ENCODE assay signal across 16 cellular contexts in genomic region chr10:89789188-89789587, GRCh38.
DNase-seq lines count a peak whose midpoint lies in the region; ATAC-seq, FAIRE-seq and TF ChIP-seq lines count a peak whose summit lies in the region.
"Had no signal": no experiment of that assay in that cellular context is flagged by ENCODE, and none has a peak within 500 bp of the region (broad histone marks: within the 10 kb centered on the region; RNA-seq: fewer than 3 reads in every experiment).

No MANE protein-coding gene starts in this region.

- TF ChIP-seq POLR2A in GM12891 (IDR thresholded peaks at IDR 0.05; ENCODE audit: low read depth, low read length) = no peak

- H3K4me1 ChIP-seq in colonic mucosa = no peaks in the 10 kb centered on the region
- H3K4me1 ChIP-seq: SJCRH30 had no signal

- no peaks in the 10 kb centered on the region for H3K36me3 Mint-ChIP-seq in activated naive CD4-positive, alpha-beta T cell treated with anti-CD3 and anti-CD28 coated beads, Interleukin-2, amount 50 U/mL, for 72 hours
- H3K36me3 Mint-ChIP-seq in activated naive CD8-positive, alpha-beta T cell treated with anti-CD3 and anti-CD28 coated beads, Interleukin-2, amount 50 U/mL, for 24 hours (ENCODE audit: low read depth) = no peaks in the 10 kb centered on the region

- H3K4me3 ChIP-seq in colonic mucosa = no peak overlapping the region
- H3K4me3 ChIP-seq: GM12878, GM23338, SJCRH30 had no signal

- TF ChIP-seq CTCF in colonic mucosa (IDR thresholded peaks at IDR 0.05) = no peak

- H3K9ac ChIP-seq in colonic mucosa (ENCODE audit: low read depth in 2 of 2, low read length in 2 of 2) = no peak overlapping the region

- H3K4me1 Mint-ChIP-seq in activated naive CD8-positive, alpha-beta T cell treated with anti-CD3 and anti-CD28 coated beads, Interleukin-2, amount 50 U/mL, for 24 hours = no peaks in the 10 kb centered on the region

- DNase-seq in activated naive CD4-positive, alpha-beta T cell treated with anti-CD3 and anti-CD28 coated beads, Interleukin-2, amount 50 U/mL, for 72 hours (ENCODE audit: low spot score in 2 of 2) = no peak
- DNase-seq in activated naive CD4-positive, alpha-beta T cell treated with anti-CD3 and anti-CD28 coated beads, Interleukin-2, amount 50 U/mL, for 16 hours = no peak
- DNase-seq in GM12891 (ENCODE audit: insufficient read length, low spot score) (no peak), NCI-H526 treated with DMSO at 0.1 percent for 48 hours (lab: John Stamatoyannopoulos, UW) (no peak), colonic mucosa (no peak), GM03348 (ENCODE audit: low spot score) (no peak)
- DNase-seq in activated naive CD8-positive, alpha-beta T cell treated with anti-CD3 and anti-CD28 coated beads, Interleukin-2, amount 50 U/mL, for 24 hours = no peak
- DNase-seq: DMS79 treated with DMSO at 0.1 percent for 48 hours, HCEC 1CT, KG1, NCI-H187 treated with DMSO at 0.1 percent for 48 hours, SJCRH30 had no signal

- H3K4me3 Mint-ChIP-seq in activated naive CD8-positive, alpha-beta T cell treated with anti-CD3 and anti-CD28 coated beads, Interleukin-2, amount 50 U/mL, for 24 hours = no peak overlapping the region
- H3K4me3 Mint-ChIP-seq: GM23338 had no signal

- no peak overlapping the region for H3K27ac ChIP-seq in colonic mucosa
- H3K27ac ChIP-seq: C4-2B, SJCRH30 had no signal

- intact Hi-C loops in colonic mucosa (cut with DNase I) = no loop called here

- no peaks in the 10 kb centered on the region for H3K36me3 ChIP-seq in colonic mucosa
- H3K36me3 ChIP-seq: SJCRH30 had no signal

- peak overlapping the region in 1 of 2 donors; percentile 1 for H3K27ac Mint-ChIP-seq in activated naive CD4-positive, alpha-beta T cell treated with anti-CD3 and anti-CD28 coated beads, Interleukin-2, amount 50 U/mL, for 72 hours
- H3K27ac Mint-ChIP-seq in activated naive CD8-positive, alpha-beta T cell treated with anti-CD3 and anti-CD28 coated beads, Interleukin-2, amount 50 U/mL, for 24 hours = no peak overlapping the region
- H3K27ac Mint-ChIP-seq: GM23338 had no signal

- no peaks in the 10 kb centered on the region for H3K9me3 ChIP-seq in colonic mucosa
- H3K9me3 ChIP-seq: SJCRH30 had no signal

- H3K27me3 ChIP-seq in colonic mucosa = no peaks in the 10 kb centered on the region
- H3K27me3 ChIP-seq: SJCRH30 had no signal

- peak; percentile 54 for FAIRE-seq in GM12891 (lab: Jason Lieb, UNC)
- FAIRE-seq: GM12878 had no signal

- no peaks in the 10 kb centered on the region for H3K9me3 Mint-ChIP-seq in activated naive CD4-positive, alpha-beta T cell treated with anti-CD3 and anti-CD28 coated beads, Interleukin-2, amount 50 U/mL, for 72 hours
- no peaks in the 10 kb centered on the region for H3K9me3 Mint-ChIP-seq in activated naive CD8-positive, alpha-beta T cell treated with anti-CD3 and anti-CD28 coated beads, Interleukin-2, amount 50 U/mL, for 24 hours
- H3K9me3 Mint-ChIP-seq: GM23338 had no signal

- peaks cover 17% of the 10 kb centered on the region for H3K27me3 Mint-ChIP-seq in activated naive CD8-positive, alpha-beta T cell treated with anti-CD3 and anti-CD28 coated beads, Interleukin-2, amount 50 U/mL, for 24 hours

- ATAC-seq in activated naive CD4-positive, alpha-beta T cell treated with anti-CD3 and anti-CD28 coated beads, Interleukin-2, amount 50 U/mL, for 72 hours = peak; percentile 24 to 72
- peak; percentile 24 for ATAC-seq in activated naive CD8-positive, alpha-beta T cell treated with anti-CD3 and anti-CD28 coated beads, Interleukin-2, amount 50 U/mL, for 24 hours
- ATAC-seq: GM12878, GM23338, Panc1 had no signal

TF ChIP-seq in GM12891, 5 proteins besides CTCF, POLR2A, EP300 and RAD21:
- no peak for TF ChIP-seq SPI1 (IDR thresholded peaks at IDR 0.05; ENCODE audit: low read depth, low read length)
- no peak for TF ChIP-seq PAX5 (IDR thresholded peaks at IDR 0.05; ENCODE audit: insufficient read depth, low read length, severe bottlenecking)
- no peak for TF ChIP-seq TAF1 (IDR thresholded peaks at IDR 0.05; ENCODE audit: low read depth, low read length)
- no peak for TF ChIP-seq POLR2AphosphoS5 (IDR thresholded peaks at IDR 0.05; ENCODE audit: low read depth, low read length)
- no peak for TF ChIP-seq POU2F2 (IDR thresholded peaks at IDR 0.05; ENCODE audit: low read depth, low read length)
TF ChIP-seq in GM12891: peak in this region for 0.
